In the genomic region with DNA sequence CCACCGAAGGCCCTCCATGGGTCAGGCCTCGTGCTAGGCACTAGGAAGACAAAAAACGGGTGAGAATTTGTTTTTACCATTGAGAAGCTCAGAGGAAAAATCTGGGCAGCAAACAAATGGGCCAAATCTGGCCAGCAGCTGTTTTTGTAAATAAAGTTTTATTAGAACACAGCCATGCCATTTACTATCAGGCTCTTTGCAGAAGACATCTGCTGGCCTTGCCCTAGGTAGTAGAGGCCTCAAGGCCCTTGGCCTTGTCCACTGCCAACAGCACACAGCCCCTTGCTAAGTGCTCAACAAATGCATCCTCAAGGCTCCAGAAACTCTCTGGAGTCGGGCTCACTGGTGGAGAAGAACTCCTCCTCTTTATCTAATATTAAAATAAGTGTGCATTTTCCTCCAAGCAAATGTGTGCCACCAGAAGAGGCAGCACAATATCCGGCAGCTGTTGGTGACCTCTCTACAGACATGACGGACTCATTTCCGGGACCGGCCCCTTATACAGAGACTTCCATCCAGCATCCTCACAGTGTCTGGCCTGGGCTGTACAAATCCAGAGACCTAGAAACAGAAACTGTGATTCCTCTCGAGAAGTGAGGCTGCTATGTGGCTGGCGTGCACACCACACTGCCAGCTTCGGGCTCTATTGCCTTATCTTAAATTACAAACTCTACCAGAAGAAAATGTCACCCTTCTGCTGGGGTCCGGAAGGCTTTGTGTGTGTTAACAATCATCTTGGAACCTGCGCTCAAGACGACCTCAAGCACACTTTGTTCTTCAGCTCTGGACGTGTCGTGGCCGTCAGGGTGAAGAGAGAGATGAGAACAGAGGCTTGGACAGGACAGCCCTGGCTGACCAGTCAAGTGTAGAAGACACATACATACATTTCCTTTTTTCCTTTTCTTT, we compare ENCODE assay signal across 12 cellular contexts.
A peak's percentile ranks its signal among the peaks of the same experiment; 100 is the strongest.
DNase-seq lines count a peak whose midpoint lies in the region; TF ChIP-seq lines count a peak whose summit lies in the region.
"Had no signal": no experiment of that assay in that cellular context is flagged by ENCODE, and none has a peak within 500 bp of the region (broad histone marks: within the 10 kb centered on the region; RNA-seq: fewer than 3 reads in every experiment).

No MANE protein-coding gene starts in this region.

- no peaks in the 10 kb centered on the region for H3K79me1 ChIP-seq in mesendoderm (ENCODE audit: low read length)

- H3K23ac ChIP-seq in mesendoderm (ENCODE audit: low read length) = no peak overlapping the region

- no peak overlapping the region for H3K56ac ChIP-seq in mesendoderm (ENCODE audit: low read length)

- H2AK5ac ChIP-seq in mesendoderm (ENCODE audit: low read length) = no peak overlapping the region

- H2BK5ac ChIP-seq in mesendoderm (ENCODE audit: low read length) = no peak overlapping the region

- H3K4me3 ChIP-seq in GM06990 (replicated peaks; ENCODE audit: low read depth, low read length) = no peak overlapping the region
- no peak overlapping the region for H3K4me3 ChIP-seq in skeletal muscle tissue (ENCODE audit: low read length in 3 of 3)
- H3K4me3 ChIP-seq in mesendoderm (ENCODE audit: low read length) = no peak overlapping the region

- H3K36me3 ChIP-seq in GM06990 (ENCODE audit: control insufficient read depth, insufficient read depth, low read length) = no peaks in the 10 kb centered on the region
- no peaks in the 10 kb centered on the region for H3K36me3 ChIP-seq in skeletal muscle tissue (ENCODE audit: control insufficient read depth in 3 of 3, insufficient read depth in 3 of 3, low read length in 3 of 3)
- no peaks in the 10 kb centered on the region for H3K36me3 ChIP-seq in mesendoderm (ENCODE audit: control insufficient read depth, insufficient read depth, low read length)

- H4K8ac ChIP-seq in mesendoderm (ENCODE audit: low read depth, low read length) = no peak overlapping the region

- no peak overlapping the region for H3K18ac ChIP-seq in mesendoderm (ENCODE audit: low read length)

- no peaks in the 10 kb centered on the region for H3K79me2 ChIP-seq in mesendoderm (ENCODE audit: control insufficient read depth, insufficient read depth, low read length)

- H3K9ac ChIP-seq in skeletal muscle tissue (ENCODE audit: low read depth in 1 of 3, low read length in 3 of 3) = no peak overlapping the region
- H3K9ac ChIP-seq in mesendoderm (ENCODE audit: low read length) = no peak overlapping the region

- H4K5ac ChIP-seq in mesendoderm (ENCODE audit: low read length) = no peak overlapping the region

- H3K4me1 ChIP-seq in skeletal muscle tissue (ENCODE audit: control insufficient read depth in 3 of 3, insufficient read depth in 3 of 3, low read length in 3 of 3) (peaks cover 31 to 39% (median 33%) of the 10 kb centered on the region in 3 donors), mesendoderm (ENCODE audit: control insufficient read depth, low read depth, low read length) (no peaks in the 10 kb centered on the region)

- no peak overlapping the region for H2BK15ac ChIP-seq in mesendoderm (replicated peaks; ENCODE audit: low read depth)

- no CpG with 5 or more reads among the region's 17 CpGs for WGBS in mesendoderm (ENCODE audit: extremely low coverage, insufficient coverage, low lambda C conversion rate)

- no peak overlapping the region for H3K4me2 ChIP-seq in mesendoderm (ENCODE audit: low read length)

- TF ChIP-seq CTCF in GM06990 (IDR thresholded peaks at IDR 0.05; ENCODE audit: insufficient read depth, low read length, poor library complexity, severe bottlenecking) = no peak

- peak overlapping the region; percentile 59 for H3K27ac ChIP-seq in skeletal muscle tissue (ENCODE audit: low read depth, low read length)
- H3K27ac ChIP-seq in mesendoderm (ENCODE audit: low read depth, low read length) = no peak overlapping the region
- H3K27ac ChIP-seq: VCaP had no signal

- no peaks in the 10 kb centered on the region for H3K27me3 ChIP-seq in GM06990 (replicated peaks; ENCODE audit: control insufficient read depth, insufficient read depth, low read length)
- H3K27me3 ChIP-seq in skeletal muscle tissue (ENCODE audit: control insufficient read depth in 3 of 3, insufficient read depth in 3 of 3, low read length in 3 of 3) = no peaks in the 10 kb centered on the region
- no peaks in the 10 kb centered on the region for H3K27me3 ChIP-seq in mesendoderm (ENCODE audit: insufficient read depth, low read length, poor library complexity)

- peak; percentile 38 for DNase-seq in GM06990 (ENCODE audit: extremely low read depth, insufficient read length)
- peak; percentile 48 for DNase-seq in activated CD8-positive, alpha-beta memory T cell treated with anti-CD3 and anti-CD28 coated beads, Interleukin-2, amount 50 U/mL, for 48 hours
- peak; percentile 48 for DNase-seq in islet precursor cell
- DNase-seq in HUDEP-2 (lab: John Stamatoyannopoulos, UW; ENCODE audit: unreplicated experiment in 76 of 76) = no peak
- DNase-seq in 8988T = no peak
- DNase-seq in mesendoderm = no peak
- DNase-seq in GF-D8 (lab: John Stamatoyannopoulos, UW) = no peak
- DNase-seq: DND-41, hippocampal formation, KBM-7 had no signal

- no peaks in the 10 kb centered on the region for H3K9me3 ChIP-seq in skeletal muscle tissue (ENCODE audit: control insufficient read depth in 3 of 3, low read length in 3 of 3)

- no peak overlapping the region for H3K4ac ChIP-seq in mesendoderm (ENCODE audit: low read depth, low read length)

- H2BK120ac ChIP-seq in mesendoderm (ENCODE audit: low read depth, low read length) = no peak overlapping the region

Comparison
In these comparisons a context has a peak if more than half of its experiments do, and no peak if none do; other contexts are left out.
1. DNase-seq: peak in GM06990 (single experiment), activated CD8-positive, alpha-beta memory T cell treated with anti-CD3 and anti-CD28 coated beads, Interleukin-2, amount 50 U/mL, for 48 hours (single experiment) and islet precursor cell (single experiment); none in HUDEP-2 (0 of 76), 8988T (single experiment), mesendoderm (single experiment) and GF-D8 (single experiment).